In genomic region chrX:105463483-105463882, GRCh38 we compare ENCODE assay signal across 21 cellular contexts.
DNase-seq lines count a peak whose midpoint lies in the region; ATAC-seq, FAIRE-seq and TF ChIP-seq lines count a peak whose summit lies in the region.
"Had no signal": no experiment of that assay in that cellular context is flagged by ENCODE, and none has a peak within 500 bp of the region (broad histone marks: within the 10 kb centered on the region; RNA-seq: fewer than 3 reads in every experiment).

No MANE protein-coding gene starts in this region.

- H3K27ac Mint-ChIP-seq in osteocyte (ENCODE audit: unreplicated experiment), result peak overlapping the region; percentile 23
- H3K27ac Mint-ChIP-seq: CD4-positive, alpha-beta memory T cell had no signal

- no peaks in the 10 kb centered on the region for H3K9me3 ChIP-seq in pancreas
- H3K9me3 ChIP-seq: BLaER1, SJCRH30 had no signal

- no peaks in the 10 kb centered on the region for H3K36me3 Mint-ChIP-seq in osteocyte (ENCODE audit: unreplicated experiment)
- H3K36me3 Mint-ChIP-seq: CD4-positive, alpha-beta memory T cell had no signal

- H3K4me1 ChIP-seq in pancreas, result no peaks in the 10 kb centered on the region
- H3K4me1 ChIP-seq: BLaER1, SJCRH30 had no signal

- peak; percentile 48 for DNase-seq in HCEC 1CT
- DNase-seq in amniotic epithelial cell (ENCODE audit: low read depth), result peak; percentile 85
- DNase-seq in fibroblast of mammary gland (ENCODE audit: low read depth), result peak; percentile 66
- no peak for DNase-seq in osteocyte (ENCODE audit: extremely low spot score, unreplicated experiment)
- no peak for DNase-seq in effector CD8-positive, alpha-beta T cell (lab: John Stamatoyannopoulos, UW)
- no peak for DNase-seq in pancreas
- no peak for DNase-seq in GOT3 (lab: John Stamatoyannopoulos, UW)
- DNase-seq: CD4-positive, alpha-beta memory T cell; DMS153; GF-D8; NCI-H1092 treated with DMSO at 0.1 percent for 48 hours; NCI-H146; NCI-H2081; NCI-H510A treated with DMSO at 0.1 percent for 48 hours; NCI-H774; SJCRH30 had no signal

- TF ChIP-seq CTCF in fibroblast of mammary gland (conservative IDR thresholded peaks at IDR 0.05; ENCODE audit: control insufficient read depth, insufficient read depth, low read depth, low read length), result no peak
- TF ChIP-seq CTCF in osteocyte (IDR thresholded peaks at IDR 0.05), result no peak
- TF ChIP-seq CTCF in pancreas (IDR thresholded peaks at IDR 0.05), result no peak

- intact Hi-C loops in pancreas (cut with DNase I), result no loop called here

- no peak for FAIRE-seq in pancreas (lab: Jason Lieb, UNC)
- FAIRE-seq: A204.1 had no signal

- no peak for ATAC-seq in pancreas
- ATAC-seq: HCT116 had no signal

- H3K4me1 Mint-ChIP-seq in osteocyte (ENCODE audit: unreplicated experiment), result peaks cover 47% of the 10 kb centered on the region
- H3K4me1 Mint-ChIP-seq: CD4-positive, alpha-beta memory T cell had no signal

- H3K27me3 ChIP-seq in pancreas, result peaks cover 0 to 5% (median 2%) of the 10 kb centered on the region in 4 donors
- H3K27me3 ChIP-seq: BLaER1, SJCRH30 had no signal

- H3K27me3 Mint-ChIP-seq in osteocyte (ENCODE audit: unreplicated experiment), result no peaks in the 10 kb centered on the region
- H3K27me3 Mint-ChIP-seq: CD4-positive, alpha-beta memory T cell had no signal

- H3K27ac ChIP-seq in pancreas, result no peak overlapping the region
- H3K27ac ChIP-seq: BLaER1, PC-9, RWPE1, SJCRH30 had no signal

- no peak overlapping the region for H3K4me3 Mint-ChIP-seq in osteocyte (ENCODE audit: unreplicated experiment)
- H3K4me3 Mint-ChIP-seq: CD4-positive, alpha-beta memory T cell had no signal

- no peak overlapping the region for H3K4me3 ChIP-seq in fibroblast of mammary gland (ENCODE audit: control insufficient read depth, low read depth, low read length)
- no peak overlapping the region for H3K4me3 ChIP-seq in pancreas
- H3K4me3 ChIP-seq: BLaER1, PC-9, SJCRH30 had no signal

- H3K9me3 Mint-ChIP-seq in osteocyte (ENCODE audit: unreplicated experiment), result peaks cover 3% of the 10 kb centered on the region

- no peaks in the 10 kb centered on the region for H3K36me3 ChIP-seq in pancreas
- H3K36me3 ChIP-seq: BLaER1, SJCRH30 had no signal

- WGBS in pancreas, 2 donors, result 22 to 40% methylated on average over 3 of the region's 3 CpGs

Comparison
In these comparisons a context has a peak if more than half of its experiments do, and no peak if none do; other contexts are left out.
1. DNase-seq: peak in HCEC 1CT (single experiment), amniotic epithelial cell (single experiment) and fibroblast of mammary gland (single experiment); none in osteocyte (single experiment), effector CD8-positive, alpha-beta T cell (single experiment), pancreas (0 of 6) and GOT3 (single experiment).